ENCODE assay signal across 5 cellular contexts in genomic region chr17:61429831-61430230, GRCh38. TPM values are rescaled to one million over a fixed set of nuclear protein-coding genes. Genes with fewer than 3 reads are reported as not detected.
"Had no signal": no experiment of that assay in that cellular context is flagged by ENCODE, and none has a peak within 500 bp of the region (broad histone marks: within the 10 kb centered on the region; RNA-seq: fewer than 3 reads in every experiment).

No MANE protein-coding gene starts in this region.

RNA-seq across cellular contexts. Expression of gene TBX4, which starts 22.4 kb away (rescaled TPM):
- total RNA-seq: HT-29, HT1080, IMR-90, K562 had no signal
- polyA plus RNA-seq: IgD-negative memory B cell, K562 had no signal

RNA-seq across cellular contexts. Expression of gene TBX2, which starts 30.2 kb away (rescaled TPM):
- polyA plus RNA-seq: IgD-negative memory B cell, K562 had no signal
